1 cellular context compared by ENCODE assay signal in the genomic region with DNA sequence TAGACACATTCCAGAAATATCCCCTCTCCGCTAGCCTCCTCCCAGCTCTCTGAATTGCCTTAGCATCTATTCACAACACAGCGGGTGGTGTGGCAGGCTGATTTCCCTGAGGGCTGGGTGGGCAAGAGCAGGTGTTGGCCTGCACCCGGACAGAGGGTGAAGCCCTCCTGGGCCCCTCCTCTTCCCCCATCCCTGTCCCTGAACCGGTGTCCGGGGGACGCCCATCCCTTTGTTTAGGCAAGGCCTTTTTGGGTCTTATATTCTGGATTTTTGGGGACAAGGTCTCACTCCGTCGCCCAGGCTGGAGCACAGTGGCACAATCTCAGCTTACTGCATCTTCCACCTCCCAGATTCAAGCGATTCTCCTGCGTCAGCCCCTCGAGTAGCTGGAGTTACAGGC.
TF ChIP-seq lines count a peak whose summit lies in the region.

No MANE protein-coding gene starts in this region.

TF ChIP-seq in SK-N-SH treated with all-trans-retinoic acid at 6 μM for 48 hours, 23 proteins besides CTCF, POLR2A, EP300 and RAD21 (continued from another document):
- TF ChIP-seq, protein P1, sequence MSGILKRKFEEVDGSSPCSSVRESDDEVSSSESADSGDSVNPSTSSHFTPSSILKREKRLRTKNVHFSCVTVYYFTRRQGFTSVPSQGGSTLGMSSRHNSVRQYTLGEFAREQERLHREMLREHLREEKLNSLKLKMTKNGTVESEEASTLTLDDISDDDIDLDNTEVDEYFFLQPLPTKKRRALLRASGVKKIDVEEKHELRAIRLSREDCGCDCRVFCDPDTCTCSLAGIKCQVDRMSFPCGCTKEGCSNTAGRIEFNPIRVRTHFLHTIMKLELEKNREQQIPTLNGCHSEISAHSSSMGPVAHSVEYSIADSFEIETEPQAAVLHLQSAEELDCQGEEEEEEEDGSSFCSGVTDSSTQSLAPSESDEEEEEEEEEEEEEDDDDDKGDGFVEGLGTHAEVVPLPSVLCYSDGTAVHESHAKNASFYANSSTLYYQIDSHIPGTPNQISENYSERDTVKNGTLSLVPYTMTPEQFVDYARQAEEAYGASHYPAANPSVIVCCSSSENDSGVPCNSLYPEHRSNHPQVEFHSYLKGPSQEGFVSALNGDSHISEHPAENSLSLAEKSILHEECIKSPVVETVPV (CRISPR knock-in tag; IDR thresholded peaks at IDR 0.05), result no peak
- TF ChIP-seq ZNF8 (CRISPR knock-in tag; IDR thresholded peaks at IDR 0.05), result no peak
- no peak for TF ChIP-seq ZC3H10 (CRISPR knock-in tag; IDR thresholded peaks at IDR 0.05)
